In genomic region chr2:159091981-159092380, GRCh38 we compare ENCODE assay signal across 9 cellular contexts.
DNase-seq lines count a peak whose midpoint lies in the region; ATAC-seq and TF ChIP-seq lines count a peak whose summit lies in the region.
"Had no signal": no experiment of that assay in that cellular context is flagged by ENCODE, and none has a peak within 500 bp of the region (broad histone marks: within the 10 kb centered on the region; RNA-seq: fewer than 3 reads in every experiment).

No MANE protein-coding gene starts in this region.

- H3K27ac Mint-ChIP-seq in activated B cell treated with CpG ODN at 0.5 μM for 24 hours, result peak overlapping the region; percentile 62
- H3K27ac Mint-ChIP-seq: dendritic cell treated with granulocyte-macrophage colony-stimulating factor and Interleukin-4, amounts not matched to agents 40 ng/mL and 50 ng/mL, for 4 days had no signal

- H3K4me3 Mint-ChIP-seq in activated B cell treated with CpG ODN at 0.5 μM for 24 hours, result peak overlapping the region; percentile 47
- H3K4me3 Mint-ChIP-seq: dendritic cell treated with granulocyte-macrophage colony-stimulating factor and Interleukin-4, amounts not matched to agents 40 ng/mL and 50 ng/mL, for 4 days had no signal

- TF ChIP-seq CTCF in GM12864 (IDR thresholded peaks at IDR 0.05; ENCODE audit: low read depth, low read length, missing control alignments) (no peak), activated B cell treated with CpG ODN at 0.5 μM for 24 hours (IDR thresholded peaks at IDR 0.05) (no peak)

- peak overlapping the region; percentile 65 for H3K27ac ChIP-seq in muscle layer of colon (ENCODE audit: low read depth, low read length)

- DNase-seq in GM12864 (ENCODE audit: low read depth) (peak; percentile 45), activated B cell treated with CpG ODN at 0.5 μM for 24 hours (no peak), KG1 (lab: John Stamatoyannopoulos, UW) (no peak), A172 (ENCODE audit: low spot score) (no peak)

- no peaks in the 10 kb centered on the region for H3K36me3 ChIP-seq in muscle layer of colon (ENCODE audit: insufficient read depth, low read length)

- no peaks in the 10 kb centered on the region for H3K9me3 ChIP-seq in muscle layer of colon (ENCODE audit: low read length)

- intact Hi-C loops in activated B cell treated with CpG ODN at 0.5 μM for 24 hours (cut with micrococcal nuclease), result no loop called here

- no peak overlapping the region for H3K9ac ChIP-seq in muscle layer of colon (ENCODE audit: low read length)

- ATAC-seq in HG02588 (IDR thresholded peaks at IDR 0.05; ENCODE audit: unreplicated experiment), result peak; percentile 60
- peak; percentile 56 for ATAC-seq in activated B cell treated with CpG ODN at 0.5 μM for 24 hours (ENCODE audit: low read depth)
- no peak for ATAC-seq in GM18519 (IDR thresholded peaks at IDR 0.05; ENCODE audit: low FRiP score, unreplicated experiment)
- ATAC-seq in HG02642 (IDR thresholded peaks at IDR 0.05; ENCODE audit: poor library complexity, unreplicated experiment), result no peak

- POLR2A ChIA-PET in activated B cell treated with CpG ODN at 0.5 μM for 24 hours (lab: Charles Lee), result no interaction called here

- CTCF ChIA-PET in activated B cell treated with CpG ODN at 0.5 μM for 24 hours (lab: Charles Lee), result interaction anchor here (1.6 kb wide), 1 partner anchor 27 kb away, joined by 8 read pairs; no protein-coding TSS in a partner anchor

- no peaks in the 10 kb centered on the region for H3K36me3 Mint-ChIP-seq in activated B cell treated with CpG ODN at 0.5 μM for 24 hours (ENCODE audit: low read depth)

- no peaks in the 10 kb centered on the region for H3K27me3 ChIP-seq in muscle layer of colon (ENCODE audit: control insufficient read depth in 1 of 2, insufficient read depth in 2 of 2, low read length in 2 of 2)

- H3K4me1 ChIP-seq in muscle layer of colon (ENCODE audit: insufficient read depth, low read length), result peaks cover 65% of the 10 kb centered on the region

- H3K27me3 Mint-ChIP-seq in activated B cell treated with CpG ODN at 0.5 μM for 24 hours, result no peaks in the 10 kb centered on the region
- H3K27me3 Mint-ChIP-seq: dendritic cell treated with granulocyte-macrophage colony-stimulating factor and Interleukin-4, amounts not matched to agents 40 ng/mL and 50 ng/mL, for 4 days had no signal

- H3K9me3 Mint-ChIP-seq in activated B cell treated with CpG ODN at 0.5 μM for 24 hours, result peaks cover 9% of the 10 kb centered on the region

- H3K4me1 Mint-ChIP-seq in activated B cell treated with CpG ODN at 0.5 μM for 24 hours, result peaks cover 57% of the 10 kb centered on the region

- H3K4me3 ChIP-seq in GM12864 (ENCODE audit: low read depth, low read length) (no peak overlapping the region; the same call in 1 of the 2 replicates), muscle layer of colon (ENCODE audit: low read depth in 1 of 2, low read length in 2 of 2) (no peak overlapping the region)

Comparison
In these comparisons a context has a peak if more than half of its experiments do, and no peak if none do; other contexts are left out.
1. ATAC-seq: peak in HG02588 (single experiment) and activated B cell treated with CpG ODN at 0.5 μM for 24 hours (single experiment); none in GM18519 (single experiment) and HG02642 (single experiment).